Comparison of ENCODE assay signal across 3 cellular contexts in the genomic region with DNA sequence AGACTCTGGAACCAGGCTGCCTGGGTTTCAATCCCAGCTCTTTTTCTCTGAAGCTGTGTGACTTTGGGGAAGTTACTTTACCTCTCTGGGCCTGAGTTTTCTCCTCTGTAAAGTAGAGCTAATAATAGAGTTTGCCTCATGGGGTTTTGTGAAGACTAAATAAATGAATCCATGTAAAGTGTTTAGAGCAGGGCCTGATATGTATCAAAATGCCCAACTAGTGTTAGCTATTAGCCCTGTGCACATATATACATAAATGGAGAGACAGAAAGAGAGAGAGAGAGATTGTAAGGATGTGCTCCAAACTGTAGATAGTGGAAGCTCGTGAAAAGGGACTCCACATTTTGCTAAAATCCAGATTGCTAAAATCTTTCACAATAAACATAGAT.
TF ChIP-seq lines count a peak whose summit lies in the region.

No MANE protein-coding gene starts in this region.

TF ChIP-seq in HCT116, 20 proteins besides CTCF, POLR2A, EP300 and RAD21:
- TF ChIP-seq POLR2AphosphoS5 (IDR thresholded peaks at IDR 0.05; ENCODE audit: low read depth, low read length): 0 out of 2 replicates have a peak, but pooled peaks have one; percentile 2
- TF ChIP-seq SIN3A (IDR thresholded peaks at IDR 0.05; ENCODE audit: low read depth): no peak
TF ChIP-seq in HCT116: peak in this region for 1.

TF ChIP-seq in IMR-90, 13 proteins besides CTCF, POLR2A, EP300 and RAD21:
- TF ChIP-seq, protein P1, sequence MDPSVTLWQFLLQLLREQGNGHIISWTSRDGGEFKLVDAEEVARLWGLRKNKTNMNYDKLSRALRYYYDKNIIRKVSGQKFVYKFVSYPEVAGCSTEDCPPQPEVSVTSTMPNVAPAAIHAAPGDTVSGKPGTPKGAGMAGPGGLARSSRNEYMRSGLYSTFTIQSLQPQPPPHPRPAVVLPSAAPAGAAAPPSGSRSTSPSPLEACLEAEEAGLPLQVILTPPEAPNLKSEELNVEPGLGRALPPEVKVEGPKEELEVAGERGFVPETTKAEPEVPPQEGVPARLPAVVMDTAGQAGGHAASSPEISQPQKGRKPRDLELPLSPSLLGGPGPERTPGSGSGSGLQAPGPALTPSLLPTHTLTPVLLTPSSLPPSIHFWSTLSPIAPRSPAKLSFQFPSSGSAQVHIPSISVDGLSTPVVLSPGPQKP (IDR thresholded peaks at IDR 0.05; ENCODE audit: borderline replicate concordance, low read depth, low read length): no peak
- no peak for TF ChIP-seq RFX5 (IDR thresholded peaks at IDR 0.05; ENCODE audit: low read depth, low read length)
- no peak for TF ChIP-seq BHLHE40 (IDR thresholded peaks at IDR 0.05; ENCODE audit: low read depth, low read length)
- no peak for TF ChIP-seq RCOR1 (IDR thresholded peaks at IDR 0.05; ENCODE audit: insufficient replicate concordance, low read length)
- no peak for TF ChIP-seq CHD1 (IDR thresholded peaks at IDR 0.05; ENCODE audit: low read depth, low read length)
- no peak for TF ChIP-seq FOS (IDR thresholded peaks at IDR 0.05; ENCODE audit: low read depth, low read length)
- no peak for TF ChIP-seq MAFK (IDR thresholded peaks at IDR 0.05; ENCODE audit: low read depth, low read length)

TF ChIP-seq in GM23338, 12 proteins besides CTCF, POLR2A, EP300 and RAD21:
- TF ChIP-seq ZNF114 (CRISPR knock-in tag; IDR thresholded peaks at IDR 0.05) (no peak), CREB1 (CRISPR knock-in tag; IDR thresholded peaks at IDR 0.05; ENCODE audit: low read depth) (no peak), EZH2phosphoT487 (IDR thresholded peaks at IDR 0.05; ENCODE audit: unreplicated experiment) (no peak), ZNF331 (CRISPR knock-in tag; IDR thresholded peaks at IDR 0.05; ENCODE audit: low read depth) (no peak), NANOG (IDR thresholded peaks at IDR 0.05; ENCODE audit: borderline replicate concordance) (no peak), EZH2 (IDR thresholded peaks at IDR 0.05; ENCODE audit: low read depth, unreplicated experiment) (no peak), POLR2AphosphoS5 (IDR thresholded peaks at IDR 0.05; ENCODE audit: low read depth) (no peak), JUNB (IDR thresholded peaks at IDR 0.05; ENCODE audit: unreplicated experiment) (no peak), STAT1 (IDR thresholded peaks at IDR 0.05; ENCODE audit: unreplicated experiment) (no peak)
- TF ChIP-seq, protein P2, sequence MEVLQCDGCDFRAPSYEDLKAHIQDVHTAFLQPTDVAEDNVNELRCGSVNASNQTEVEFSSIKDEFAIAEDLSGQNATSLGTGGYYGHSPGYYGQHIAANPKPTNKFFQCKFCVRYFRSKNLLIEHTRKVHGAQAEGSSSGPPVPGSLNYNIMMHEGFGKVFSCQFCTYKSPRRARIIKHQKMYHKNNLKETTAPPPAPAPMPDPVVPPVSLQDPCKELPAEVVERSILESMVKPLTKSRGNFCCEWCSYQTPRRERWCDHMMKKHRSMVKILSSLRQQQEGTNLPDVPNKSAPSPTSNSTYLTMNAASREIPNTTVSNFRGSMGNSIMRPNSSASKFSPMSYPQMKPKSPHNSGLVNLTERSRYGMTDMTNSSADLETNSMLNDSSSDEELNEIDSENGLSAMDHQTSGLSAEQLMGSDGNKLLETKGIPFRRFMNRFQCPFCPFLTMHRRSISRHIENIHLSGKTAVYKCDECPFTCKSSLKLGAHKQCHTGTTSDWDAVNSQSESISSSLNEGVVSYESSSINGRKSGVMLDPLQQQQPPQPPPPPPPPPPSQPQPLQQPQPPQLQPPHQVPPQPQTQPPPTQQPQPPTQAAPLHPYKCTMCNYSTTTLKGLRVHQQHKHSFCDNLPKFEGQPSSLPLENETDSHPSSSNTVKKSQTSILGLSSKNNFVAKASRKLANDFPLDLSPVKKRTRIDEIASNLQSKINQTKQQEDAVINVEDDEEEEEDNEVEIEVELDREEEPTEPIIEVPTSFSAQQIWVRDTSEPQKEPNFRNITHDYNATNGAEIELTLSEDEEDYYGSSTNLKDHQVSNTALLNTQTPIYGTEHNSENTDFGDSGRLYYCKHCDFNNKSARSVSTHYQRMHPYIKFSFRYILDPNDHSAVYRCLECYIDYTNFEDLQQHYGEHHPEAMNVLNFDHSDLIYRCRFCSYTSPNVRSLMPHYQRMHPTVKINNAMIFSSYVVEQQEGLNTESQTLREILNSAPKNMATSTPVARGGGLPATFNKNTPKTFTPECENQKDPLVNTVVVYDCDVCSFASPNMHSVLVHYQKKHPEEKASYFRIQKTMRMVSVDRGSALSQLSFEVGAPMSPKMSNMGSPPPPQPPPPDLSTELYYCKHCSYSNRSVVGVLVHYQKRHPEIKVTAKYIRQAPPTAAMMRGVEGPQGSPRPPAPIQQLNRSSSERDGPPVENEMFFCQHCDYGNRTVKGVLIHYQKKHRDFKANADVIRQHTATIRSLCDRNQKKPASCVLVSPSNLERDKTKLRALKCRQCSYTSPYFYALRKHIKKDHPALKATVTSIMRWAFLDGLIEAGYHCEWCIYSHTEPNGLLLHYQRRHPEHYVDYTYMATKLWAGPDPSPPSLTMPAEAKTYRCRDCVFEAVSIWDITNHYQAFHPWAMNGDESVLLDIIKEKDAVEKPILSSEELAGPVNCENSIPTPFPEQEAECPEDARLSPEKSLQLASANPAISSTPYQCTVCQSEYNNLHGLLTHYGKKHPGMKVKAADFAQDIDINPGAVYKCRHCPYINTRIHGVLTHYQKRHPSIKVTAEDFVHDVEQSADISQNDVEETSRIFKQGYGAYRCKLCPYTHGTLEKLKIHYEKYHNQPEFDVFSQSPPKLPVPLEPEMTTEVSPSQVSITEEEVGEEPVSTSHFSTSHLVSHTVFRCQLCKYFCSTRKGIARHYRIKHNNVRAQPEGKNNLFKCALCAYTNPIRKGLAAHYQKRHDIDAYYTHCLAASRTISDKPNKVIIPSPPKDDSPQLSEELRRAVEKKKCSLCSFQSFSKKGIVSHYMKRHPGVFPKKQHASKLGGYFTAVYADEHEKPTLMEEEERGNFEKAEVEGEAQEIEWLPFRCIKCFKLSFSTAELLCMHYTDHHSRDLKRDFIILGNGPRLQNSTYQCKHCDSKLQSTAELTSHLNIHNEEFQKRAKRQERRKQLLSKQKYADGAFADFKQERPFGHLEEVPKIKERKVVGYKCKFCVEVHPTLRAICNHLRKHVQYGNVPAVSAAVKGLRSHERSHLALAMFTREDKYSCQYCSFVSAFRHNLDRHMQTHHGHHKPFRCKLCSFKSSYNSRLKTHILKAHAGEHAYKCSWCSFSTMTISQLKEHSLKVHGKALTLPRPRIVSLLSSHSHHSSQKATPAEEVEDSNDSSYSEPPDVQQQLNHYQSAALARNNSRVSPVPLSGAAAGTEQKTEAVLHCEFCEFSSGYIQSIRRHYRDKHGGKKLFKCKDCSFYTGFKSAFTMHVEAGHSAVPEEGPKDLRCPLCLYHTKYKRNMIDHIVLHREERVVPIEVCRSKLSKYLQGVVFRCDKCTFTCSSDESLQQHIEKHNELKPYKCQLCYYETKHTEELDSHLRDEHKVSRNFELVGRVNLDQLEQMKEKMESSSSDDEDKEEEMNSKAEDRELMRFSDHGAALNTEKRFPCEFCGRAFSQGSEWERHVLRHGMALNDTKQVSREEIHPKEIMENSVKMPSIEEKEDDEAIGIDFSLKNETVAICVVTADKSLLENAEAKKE (CRISPR knock-in tag; IDR thresholded peaks at IDR 0.05): no peak
- TF ChIP-seq, protein P3, sequence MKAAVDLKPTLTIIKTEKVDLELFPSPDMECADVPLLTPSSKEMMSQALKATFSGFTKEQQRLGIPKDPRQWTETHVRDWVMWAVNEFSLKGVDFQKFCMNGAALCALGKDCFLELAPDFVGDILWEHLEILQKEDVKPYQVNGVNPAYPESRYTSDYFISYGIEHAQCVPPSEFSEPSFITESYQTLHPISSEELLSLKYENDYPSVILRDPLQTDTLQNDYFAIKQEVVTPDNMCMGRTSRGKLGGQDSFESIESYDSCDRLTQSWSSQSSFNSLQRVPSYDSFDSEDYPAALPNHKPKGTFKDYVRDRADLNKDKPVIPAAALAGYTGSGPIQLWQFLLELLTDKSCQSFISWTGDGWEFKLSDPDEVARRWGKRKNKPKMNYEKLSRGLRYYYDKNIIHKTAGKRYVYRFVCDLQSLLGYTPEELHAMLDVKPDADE (IDR thresholded peaks at IDR 0.05): no peak
- TF ChIP-seq, protein P4, sequence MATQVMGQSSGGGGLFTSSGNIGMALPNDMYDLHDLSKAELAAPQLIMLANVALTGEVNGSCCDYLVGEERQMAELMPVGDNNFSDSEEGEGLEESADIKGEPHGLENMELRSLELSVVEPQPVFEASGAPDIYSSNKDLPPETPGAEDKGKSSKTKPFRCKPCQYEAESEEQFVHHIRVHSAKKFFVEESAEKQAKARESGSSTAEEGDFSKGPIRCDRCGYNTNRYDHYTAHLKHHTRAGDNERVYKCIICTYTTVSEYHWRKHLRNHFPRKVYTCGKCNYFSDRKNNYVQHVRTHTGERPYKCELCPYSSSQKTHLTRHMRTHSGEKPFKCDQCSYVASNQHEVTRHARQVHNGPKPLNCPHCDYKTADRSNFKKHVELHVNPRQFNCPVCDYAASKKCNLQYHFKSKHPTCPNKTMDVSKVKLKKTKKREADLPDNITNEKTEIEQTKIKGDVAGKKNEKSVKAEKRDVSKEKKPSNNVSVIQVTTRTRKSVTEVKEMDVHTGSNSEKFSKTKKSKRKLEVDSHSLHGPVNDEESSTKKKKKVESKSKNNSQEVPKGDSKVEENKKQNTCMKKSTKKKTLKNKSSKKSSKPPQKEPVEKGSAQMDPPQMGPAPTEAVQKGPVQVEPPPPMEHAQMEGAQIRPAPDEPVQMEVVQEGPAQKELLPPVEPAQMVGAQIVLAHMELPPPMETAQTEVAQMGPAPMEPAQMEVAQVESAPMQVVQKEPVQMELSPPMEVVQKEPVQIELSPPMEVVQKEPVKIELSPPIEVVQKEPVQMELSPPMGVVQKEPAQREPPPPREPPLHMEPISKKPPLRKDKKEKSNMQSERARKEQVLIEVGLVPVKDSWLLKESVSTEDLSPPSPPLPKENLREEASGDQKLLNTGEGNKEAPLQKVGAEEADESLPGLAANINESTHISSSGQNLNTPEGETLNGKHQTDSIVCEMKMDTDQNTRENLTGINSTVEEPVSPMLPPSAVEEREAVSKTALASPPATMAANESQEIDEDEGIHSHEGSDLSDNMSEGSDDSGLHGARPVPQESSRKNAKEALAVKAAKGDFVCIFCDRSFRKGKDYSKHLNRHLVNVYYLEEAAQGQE (IDR thresholded peaks at IDR 0.05; ENCODE audit: unreplicated experiment): no peak
